In genomic region chr2:233817305-233817980, GRCh38 we compare ENCODE assay signal across 20 cellular contexts. TPM values are rescaled to one million over a fixed set of nuclear protein-coding genes. Genes with fewer than 3 reads are reported as not detected.
DNase-seq lines count a peak whose midpoint lies in the region; ATAC-seq and TF ChIP-seq lines count a peak whose summit lies in the region.
"Had no signal": no experiment of that assay in that cellular context is flagged by ENCODE, and none has a peak within 500 bp of the region (broad histone marks: within the 10 kb centered on the region; RNA-seq: fewer than 3 reads in every experiment).

No MANE protein-coding gene starts in this region.

- no peak for ATAC-seq in activated T-cell treated with anti-CD3 and anti-CD28 coated beads, Interleukin-2, amount 50 U/mL, for 72 hours (replicated peaks in 1 of 2)
- no peak for ATAC-seq in GM19395 (IDR thresholded peaks at IDR 0.05; ENCODE audit: unreplicated experiment)

- no peak overlapping the region for H3K27ac ChIP-seq in tibial artery
- H3K27ac ChIP-seq in vagina = no peak overlapping the region
- H3K27ac ChIP-seq: PC-9, thoracic aorta had no signal

- intact Hi-C loops in tibial artery (cut with DNase I; ENCODE audit: low total_unique reads) (no loop called here), vagina (cut with DNase I) (no loop called here)

- H3K4me3 ChIP-seq in epithelial cell of esophagus (ENCODE audit: low read length) (no peak overlapping the region), tibial artery (no peak overlapping the region), vagina (no peak overlapping the region)
- H3K4me3 ChIP-seq: PC-9, thoracic aorta had no signal

- no peaks in the 10 kb centered on the region for H3K4me1 Mint-ChIP-seq in activated naive CD4-positive, alpha-beta T cell treated with anti-CD3 and anti-CD28 coated beads, Interleukin-2, amount 10 ng/mL, durations not matched to agents 7 days and 5 days
- H3K4me1 Mint-ChIP-seq in mesothelial cell of epicardium = peaks cover 18% of the 10 kb centered on the region
- no peaks in the 10 kb centered on the region for H3K4me1 Mint-ChIP-seq in activated T-cell treated with anti-CD3 and anti-CD28 coated beads, Interleukin-2, amount 50 U/mL, for 72 hours (ENCODE audit: low read depth)
- H3K4me1 Mint-ChIP-seq: CD4-positive, alpha-beta memory T cell had no signal

- H3K4me1 ChIP-seq in tibial artery (no peaks in the 10 kb centered on the region), vagina (no peaks in the 10 kb centered on the region)

- TF ChIP-seq POLR2A in vagina (IDR thresholded peaks at IDR 0.05) = no peak

- no peak overlapping the region for H3K27ac Mint-ChIP-seq in activated naive CD4-positive, alpha-beta T cell treated with anti-CD3 and anti-CD28 coated beads, Interleukin-2, amount 10 ng/mL, durations not matched to agents 7 days and 5 days
- H3K27ac Mint-ChIP-seq in mesothelial cell of epicardium = peak overlapping the region; percentile 57
- no peak overlapping the region for H3K27ac Mint-ChIP-seq in activated T-cell treated with anti-CD3 and anti-CD28 coated beads, Interleukin-2, amount 50 U/mL, for 72 hours

- TF ChIP-seq CTCF in epithelial cell of esophagus (IDR thresholded peaks at IDR 0.05; ENCODE audit: insufficient read depth, low read depth, low read length, missing control alignments) = no peak
- no peak for TF ChIP-seq CTCF in mesothelial cell of epicardium (IDR thresholded peaks at IDR 0.05; ENCODE audit: unreplicated experiment)
- no peak for TF ChIP-seq CTCF in tibial artery (IDR thresholded peaks at IDR 0.05)
- TF ChIP-seq CTCF in vagina (IDR thresholded peaks at IDR 0.05) = no peak

- H3K9me3 ChIP-seq in tibial artery (peaks cover 0 to 4% (median 0%) of the 10 kb centered on the region in 3 donors), vagina (no peaks in the 10 kb centered on the region)
- H3K9me3 ChIP-seq: SK-N-SH, thoracic aorta had no signal

- no peak overlapping the region for H3K4me3 Mint-ChIP-seq in activated naive CD4-positive, alpha-beta T cell treated with anti-CD3 and anti-CD28 coated beads, Interleukin-2, amount 10 ng/mL, durations not matched to agents 7 days and 5 days
- H3K4me3 Mint-ChIP-seq in mesothelial cell of epicardium = no peak overlapping the region
- no peak overlapping the region for H3K4me3 Mint-ChIP-seq in activated T-cell treated with anti-CD3 and anti-CD28 coated beads, Interleukin-2, amount 50 U/mL, for 72 hours
- H3K4me3 Mint-ChIP-seq: CD4-positive, alpha-beta memory T cell had no signal

- no peaks in the 10 kb centered on the region for H3K36me3 ChIP-seq in tibial artery
- H3K36me3 ChIP-seq in vagina = no peaks in the 10 kb centered on the region
- H3K36me3 ChIP-seq: thoracic aorta had no signal

- no peaks in the 10 kb centered on the region for H3K9me3 Mint-ChIP-seq in activated naive CD4-positive, alpha-beta T cell treated with anti-CD3 and anti-CD28 coated beads, Interleukin-2, amount 10 ng/mL, durations not matched to agents 7 days and 5 days
- peaks cover 15% of the 10 kb centered on the region for H3K9me3 Mint-ChIP-seq in mesothelial cell of epicardium
- no peaks in the 10 kb centered on the region for H3K9me3 Mint-ChIP-seq in activated T-cell treated with anti-CD3 and anti-CD28 coated beads, Interleukin-2, amount 50 U/mL, for 72 hours
- H3K9me3 Mint-ChIP-seq: CD4-positive, alpha-beta memory T cell had no signal

- peak; percentile 16 for DNase-seq in activated naive CD4-positive, alpha-beta T cell treated with anti-CD3 and anti-CD28 coated beads, Interleukin-2, amount 10 ng/mL, durations not matched to agents 7 days and 5 days
- no peak for DNase-seq in activated naive CD4-positive, alpha-beta T cell treated with Interleukin-2 at 50 U/mL for 16 hours
- DNase-seq in epithelial cell of esophagus (ENCODE audit: low read depth) (peak; percentile 4), mesothelial cell of epicardium (ENCODE audit: low spot score in 2 of 2, unreplicated experiment in 2 of 2) (peak in 1 of 2 experiments; percentile 6), tibial artery (peak; percentile 14 to 34), vagina (ENCODE audit: extremely low spot score in 2 of 2) (no peak)
- DNase-seq in activated T-cell treated with anti-CD3 and anti-CD28 coated beads, Interleukin-2, amount 50 U/mL, for 72 hours = no peak
- DNase-seq: activated CD4-positive, alpha-beta T cell treated with anti-CD3 and anti-CD28 coated beads for 1 hour; CD4-positive, alpha-beta memory T cell; hypothalamus; NCI-H1092 treated with DMSO at 0.1 percent for 48 hours; NCI-H774; PC-9 had no signal

- CTCF ChIA-PET in activated naive CD4-positive, alpha-beta T cell treated with anti-CD3 and anti-CD28 coated beads, Interleukin-2, amount 10 ng/mL, durations not matched to agents 7 days and 5 days (lab: Charles Lee) = no interaction called here

- no peaks in the 10 kb centered on the region for H3K36me3 Mint-ChIP-seq in activated naive CD4-positive, alpha-beta T cell treated with anti-CD3 and anti-CD28 coated beads, Interleukin-2, amount 10 ng/mL, durations not matched to agents 7 days and 5 days
- H3K36me3 Mint-ChIP-seq in mesothelial cell of epicardium = peaks cover 3% of the 10 kb centered on the region
- no peaks in the 10 kb centered on the region for H3K36me3 Mint-ChIP-seq in activated T-cell treated with anti-CD3 and anti-CD28 coated beads, Interleukin-2, amount 50 U/mL, for 72 hours (ENCODE audit: insufficient read depth in 2 of 2)
- H3K36me3 Mint-ChIP-seq: CD4-positive, alpha-beta memory T cell had no signal

- H3K27me3 ChIP-seq in tibial artery (no peaks in the 10 kb centered on the region), vagina (no peaks in the 10 kb centered on the region)

- H3K27me3 Mint-ChIP-seq in activated naive CD4-positive, alpha-beta T cell treated with anti-CD3 and anti-CD28 coated beads, Interleukin-2, amount 10 ng/mL, durations not matched to agents 7 days and 5 days = peaks cover 26% of the 10 kb centered on the region
- H3K27me3 Mint-ChIP-seq in mesothelial cell of epicardium (ENCODE audit: low read depth) = peaks cover 9% of the 10 kb centered on the region
- H3K27me3 Mint-ChIP-seq in activated T-cell treated with anti-CD3 and anti-CD28 coated beads, Interleukin-2, amount 50 U/mL, for 72 hours (ENCODE audit: low read depth) = peaks cover 10% of the 10 kb centered on the region

RNA-seq across cellular contexts. Expression of gene HJURP, which starts 36.9 kb away (rescaled TPM):
- 13.5 to 19.4 TPM (median 17.6 TPM) in 3 replicates for total RNA-seq in mesothelial cell of epicardium
- 2.2 TPM for total RNA-seq in vagina
- 10 to 100 TPM; 84.3 to 93.5 TPM for total RNA-seq in activated T-cell treated with anti-CD3 and anti-CD28 coated beads, Interleukin-2, amount 50 U/mL, for 72 hours

RNA-seq across cellular contexts. Expression of gene MROH2A, which starts 39.3 kb away (rescaled TPM):
- total RNA-seq in mesothelial cell of epicardium = not detected in 3 replicates
- not detected for total RNA-seq in vagina
- total RNA-seq in activated T-cell treated with anti-CD3 and anti-CD28 coated beads, Interleukin-2, amount 50 U/mL, for 72 hours = not detected
- total RNA-seq: CD4-positive, alpha-beta memory T cell; fibroblast of villous mesenchyme; LHCN-M2; myocyte; thoracic aorta had no signal

RNA-seq across cellular contexts. Expression of gene UGT1A1, which starts 57.4 kb away (rescaled TPM):
- total RNA-seq in mesothelial cell of epicardium (not detected in 3 replicates), vagina (0.98 TPM)
- not detected for total RNA-seq in activated T-cell treated with anti-CD3 and anti-CD28 coated beads, Interleukin-2, amount 50 U/mL, for 72 hours
- total RNA-seq: A673; CD4-positive, alpha-beta memory T cell; fibroblast of villous mesenchyme; LHCN-M2; myocyte; thoracic aorta had no signal

Comparison
In these comparisons a context has a peak if more than half of its experiments do, and no peak if none do; other contexts are left out.
1. DNase-seq: peak in activated naive CD4-positive, alpha-beta T cell treated with anti-CD3 and anti-CD28 coated beads, Interleukin-2, amount 10 ng/mL, durations not matched to agents 7 days and 5 days (single experiment), epithelial cell of esophagus (single experiment) and tibial artery (2 of 2); none in activated naive CD4-positive, alpha-beta T cell treated with Interleukin-2 at 50 U/mL for 16 hours (single experiment), vagina (0 of 2) and activated T-cell treated with anti-CD3 and anti-CD28 coated beads, Interleukin-2, amount 50 U/mL, for 72 hours (0 of 2).